12 cellular contexts compared by ENCODE assay signal in the genomic region with DNA sequence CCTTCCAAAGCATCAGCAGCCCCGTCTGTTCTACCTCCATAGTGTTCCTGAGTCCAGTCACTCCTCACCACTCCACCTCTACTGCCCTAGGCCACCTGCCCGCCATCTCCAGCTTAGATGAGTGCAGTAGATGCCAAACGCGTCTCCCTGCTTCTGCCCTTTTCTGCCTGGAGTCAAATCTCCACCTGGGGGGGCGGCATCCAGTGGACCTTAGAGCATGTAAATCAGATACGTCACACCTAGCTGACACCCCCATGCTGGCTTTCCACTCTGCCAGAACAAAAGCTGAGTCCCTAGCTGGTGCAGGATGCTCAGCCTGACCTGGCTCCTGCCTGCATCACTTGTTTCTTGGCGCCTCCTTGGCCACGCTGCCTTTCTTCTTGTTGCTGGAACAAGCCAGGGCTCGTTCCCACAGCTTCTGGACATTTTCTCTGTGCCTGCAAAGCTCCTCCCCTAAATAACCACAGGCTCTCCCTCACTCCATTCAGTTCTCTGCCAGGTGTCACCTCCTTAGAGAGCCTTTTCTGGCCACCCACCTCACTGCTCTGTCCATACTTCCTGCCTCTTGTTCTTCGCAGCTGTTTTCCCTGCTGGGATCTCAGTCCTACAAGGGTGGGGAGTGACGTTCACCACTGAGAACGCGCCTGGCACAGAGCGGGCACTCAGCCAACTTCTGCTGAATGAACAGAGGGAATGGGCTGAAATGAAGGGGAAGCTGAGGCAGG. TPM values are rescaled to one million over a fixed set of nuclear protein-coding genes. Genes with fewer than 3 reads are reported as not detected.
DNase-seq lines count a peak whose midpoint lies in the region; ATAC-seq and TF ChIP-seq lines count a peak whose summit lies in the region.
"Had no signal": no experiment of that assay in that cellular context is flagged by ENCODE, and none has a peak within 500 bp of the region (broad histone marks: within the 10 kb centered on the region; RNA-seq: fewer than 3 reads in every experiment).

No MANE protein-coding gene starts in this region.

- intact Hi-C loops in posterior cingulate gyrus (cut with DNase I) (loop anchor here (10.0 kb wide), 1 partner anchor 215 kb away; a partner anchor contains a TSS), Right ventricle myocardium inferior (cut with DNase I) (no loop called here)
- intact Hi-C loops in activated naive CD4-positive, alpha-beta T cell treated with anti-CD3 and anti-CD28 coated beads for 36 hours (cut with micrococcal nuclease): no loop called here

- ATAC-seq in HG03025 (IDR thresholded peaks at IDR 0.05; ENCODE audit: low FRiP score, unreplicated experiment) (no peak), Right ventricle myocardium inferior (no peak)

- CTCF ChIA-PET in activated naive CD4-positive, alpha-beta T cell treated with anti-CD3 and anti-CD28 coated beads for 36 hours (lab: Charles Lee): interaction anchor here (2.0 kb wide), 1 partner anchor 189 kb away, joined by 4 read pairs; no protein-coding TSS in a partner anchor

- H3K27ac ChIP-seq in epithelial cell of prostate: peak overlapping the region; percentile 99
- H3K27ac ChIP-seq: Peyer's patch had no signal

- TF ChIP-seq CTCF in GM10266 (IDR thresholded peaks at IDR 0.05; ENCODE audit: control insufficient read depth, insufficient read depth, low read depth, missing control alignments): no peak

- no peak overlapping the region for H3K4me3 Mint-ChIP-seq in activated naive CD4-positive, alpha-beta T cell treated with anti-CD3 and anti-CD28 coated beads for 36 hours
- H3K4me3 Mint-ChIP-seq: activated B cell treated with CpG ODN at 0.5 μM for 24 hours; activated naive CD8-positive, alpha-beta T cell treated with anti-CD3 and anti-CD28 coated beads for 36 hours had no signal

- DNase-seq in GM10266 (ENCODE audit: extremely low spot score) (peak; percentile 27), NCI-H2196 (lab: John Stamatoyannopoulos, UW; ENCODE audit: unreplicated experiment) (peak; percentile 83), epithelial cell of prostate (ENCODE audit: low read depth, low spot score) (no peak), posterior cingulate gyrus (peak; percentile 64 to 97 (median 87)), Right ventricle myocardium inferior (ENCODE audit: missing footprints) (no peak), LoVo (ENCODE audit: low spot score) (no peak)
- no peak for DNase-seq in activated naive CD4-positive, alpha-beta T cell treated with anti-CD3 and anti-CD28 coated beads for 36 hours
- DNase-seq: activated B cell treated with CpG ODN at 0.5 μM for 24 hours; activated naive CD8-positive, alpha-beta T cell treated with anti-CD3 and anti-CD28 coated beads for 36 hours had no signal

- H3K9me3 Mint-ChIP-seq in activated naive CD4-positive, alpha-beta T cell treated with anti-CD3 and anti-CD28 coated beads for 36 hours: no peaks in the 10 kb centered on the region
- H3K9me3 Mint-ChIP-seq: activated B cell treated with CpG ODN at 0.5 μM for 24 hours; activated naive CD8-positive, alpha-beta T cell treated with anti-CD3 and anti-CD28 coated beads for 36 hours had no signal

- H3K36me3 Mint-ChIP-seq in activated naive CD4-positive, alpha-beta T cell treated with anti-CD3 and anti-CD28 coated beads for 36 hours (ENCODE audit: low read depth): peaks cover 5% of the 10 kb centered on the region
- H3K36me3 Mint-ChIP-seq: activated naive CD8-positive, alpha-beta T cell treated with anti-CD3 and anti-CD28 coated beads for 36 hours had no signal

- no peak overlapping the region for H3K27ac Mint-ChIP-seq in activated naive CD4-positive, alpha-beta T cell treated with anti-CD3 and anti-CD28 coated beads for 36 hours
- H3K27ac Mint-ChIP-seq: activated B cell treated with CpG ODN at 0.5 μM for 24 hours; activated naive CD8-positive, alpha-beta T cell treated with anti-CD3 and anti-CD28 coated beads for 36 hours had no signal

- peaks cover 19% of the 10 kb centered on the region for H3K4me1 Mint-ChIP-seq in activated naive CD4-positive, alpha-beta T cell treated with anti-CD3 and anti-CD28 coated beads for 36 hours (ENCODE audit: low read depth)

- no peaks in the 10 kb centered on the region for H3K27me3 Mint-ChIP-seq in activated naive CD4-positive, alpha-beta T cell treated with anti-CD3 and anti-CD28 coated beads for 36 hours (ENCODE audit: low read depth)
- H3K27me3 Mint-ChIP-seq: activated B cell treated with CpG ODN at 0.5 μM for 24 hours; activated naive CD8-positive, alpha-beta T cell treated with anti-CD3 and anti-CD28 coated beads for 36 hours had no signal

RNA-seq across cellular contexts. Expression of a gene that starts 5.8 kb away (rescaled TPM):
- total RNA-seq in Right ventricle myocardium inferior: 32.5 TPM
- total RNA-seq in activated naive CD4-positive, alpha-beta T cell treated with anti-CD3 and anti-CD28 coated beads for 36 hours: 10 to 100 TPM in 1 of 2 experiments, 1 to 10 TPM in 1; 9.5 to 10.1 TPM

RNA-seq across cellular contexts. Expression of a gene that starts 17.9 kb away (rescaled TPM):
- total RNA-seq in Right ventricle myocardium inferior: 22.2 TPM
- 10 to 100 TPM; 33.3 to 42.4 TPM for total RNA-seq in activated naive CD4-positive, alpha-beta T cell treated with anti-CD3 and anti-CD28 coated beads for 36 hours

RNA-seq across cellular contexts. Expression of a gene that starts 24.0 kb away (rescaled TPM):
- total RNA-seq in Right ventricle myocardium inferior: 18.3 TPM
- total RNA-seq in activated naive CD4-positive, alpha-beta T cell treated with anti-CD3 and anti-CD28 coated beads for 36 hours: 10 to 100 TPM; 78.1 to 82.8 TPM

RNA-seq across cellular contexts. Expression of a gene that starts 41.9 kb away (rescaled TPM):
- not detected for total RNA-seq in Right ventricle myocardium inferior
- total RNA-seq in activated naive CD4-positive, alpha-beta T cell treated with anti-CD3 and anti-CD28 coated beads for 36 hours: not detected
- total RNA-seq: activated B cell treated with CpG ODN at 0.5 μM for 24 hours; activated naive CD8-positive, alpha-beta T cell treated with anti-CD3 and anti-CD28 coated beads for 36 hours; Peyer's patch had no signal

RNA-seq across cellular contexts. Expression of a gene that starts 50.7 kb away (rescaled TPM):
- not detected for total RNA-seq in Right ventricle myocardium inferior
- total RNA-seq in activated naive CD4-positive, alpha-beta T cell treated with anti-CD3 and anti-CD28 coated beads for 36 hours: not detected
- total RNA-seq: activated B cell treated with CpG ODN at 0.5 μM for 24 hours; activated naive CD8-positive, alpha-beta T cell treated with anti-CD3 and anti-CD28 coated beads for 36 hours; lower leg skin had no signal

Comparison
In these comparisons a context has a peak if more than half of its experiments do, and no peak if none do; other contexts are left out.
1. DNase-seq: peak in GM10266 (single experiment), NCI-H2196 (single experiment) and posterior cingulate gyrus (10 of 10); none in epithelial cell of prostate (single experiment), Right ventricle myocardium inferior (single experiment), activated naive CD4-positive, alpha-beta T cell treated with anti-CD3 and anti-CD28 coated beads for 36 hours (single experiment) and LoVo (single experiment).